8 cellular contexts compared by ENCODE assay signal in the genomic region with DNA sequence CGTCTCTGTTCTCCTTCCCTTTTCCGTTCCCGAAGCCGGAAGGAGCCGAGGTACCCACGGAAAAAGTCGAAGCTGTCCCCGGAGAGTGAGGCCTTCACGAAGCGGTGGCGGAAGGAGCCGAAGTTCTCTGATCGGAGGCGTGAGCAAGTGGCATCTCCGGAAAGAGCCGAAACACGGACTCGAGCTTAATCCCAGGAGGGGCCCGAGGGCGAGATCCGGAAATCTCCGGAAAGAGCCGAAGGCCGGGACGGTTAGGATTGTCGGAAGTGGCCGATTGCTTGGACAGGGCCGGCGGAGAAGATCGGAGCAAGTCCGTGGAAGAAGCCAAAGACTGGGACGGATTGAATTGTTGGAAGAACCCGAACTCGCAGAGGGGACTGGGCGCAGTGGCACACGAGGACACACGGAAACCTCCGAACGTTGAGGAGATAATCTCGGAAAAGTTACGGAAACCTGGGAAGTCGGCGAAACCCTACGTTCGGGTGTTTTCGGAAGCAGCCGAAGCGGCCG. TPM values are rescaled to one million over a fixed set of nuclear protein-coding genes. Genes with fewer than 3 reads are reported as not detected.
DNase-seq lines count a peak whose midpoint lies in the region; ATAC-seq and TF ChIP-seq lines count a peak whose summit lies in the region.

No MANE protein-coding gene starts in this region.

- H3K4me1 Mint-ChIP-seq in central memory CD8-positive, alpha-beta T cell = peaks cover 45% of the 10 kb centered on the region

- H3K27ac ChIP-seq in AG04450 (ENCODE audit: low read depth, low read length) (peak overlapping the region; percentile 97), smooth muscle cell (ENCODE audit: low read depth) (peak overlapping the region; percentile 97)

- TF ChIP-seq CTCF in AG04450 (IDR thresholded peaks at IDR 0.05; ENCODE audit: low read depth, low read length) (no peak), smooth muscle cell (IDR thresholded peaks at IDR 0.05; ENCODE audit: borderline replicate concordance, insufficient read depth, poor library complexity, severe bottlenecking) (no peak)

- peak overlapping the region; percentile 99 for H3K9ac ChIP-seq in smooth muscle cell (ENCODE audit: low read depth)

- H3K27me3 ChIP-seq in AG04450 (ENCODE audit: control insufficient read depth, insufficient read depth, low read length) = no peaks in the 10 kb centered on the region
- H3K27me3 ChIP-seq in smooth muscle cell (ENCODE audit: low read depth) = no peaks in the 10 kb centered on the region

- DNase-seq in AG04450 (ENCODE audit: low read depth, low spot score) = peak; percentile 99
- peak; percentile 97 for DNase-seq in NCI-H345 (lab: John Stamatoyannopoulos, UW)
- peak; percentile 92 to 97 (median 96) for DNase-seq in activated CD4-positive, CD25-positive, alpha-beta regulatory T cell (lab: John Stamatoyannopoulos, UW)
- peak; percentile 98 to 99 for DNase-seq in central memory CD8-positive, alpha-beta T cell (ENCODE audit: low spot score in 2 of 2)
- DNase-seq in inferior parietal cortex (ENCODE audit: extremely low spot score) = peak; percentile 99
- peak; percentile 98 for DNase-seq in smooth muscle cell (lab: John Stamatoyannopoulos, UW; ENCODE audit: unreplicated experiment)

- H3K9me3 Mint-ChIP-seq in central memory CD8-positive, alpha-beta T cell = no peaks in the 10 kb centered on the region

- H3F3A ChIP-seq in smooth muscle cell (ENCODE audit: low read depth) = no peaks in the 10 kb centered on the region

- H3K27me3 Mint-ChIP-seq in central memory CD8-positive, alpha-beta T cell = peaks cover 8% of the 10 kb centered on the region

- H4K20me1 ChIP-seq in smooth muscle cell (ENCODE audit: low read depth) = peaks cover 40% of the 10 kb centered on the region

- CTCF ChIA-PET in AG04450 (lab: Charles Lee) = interaction anchor here (0.6 to 1.6 kb wide), 13 partner anchors 9 to 511 kb away, joined by 3 to 20 read pairs (median 3); no protein-coding TSS in a partner anchor

- H3K4me3 ChIP-seq in AG04450 (ENCODE audit: low read depth, low read length) (peak overlapping the region; percentile 92), smooth muscle cell (peak overlapping the region; percentile 86)

- H2AFZ ChIP-seq in smooth muscle cell (ENCODE audit: low read depth) = peak overlapping the region; percentile 67

- H3K79me2 ChIP-seq in smooth muscle cell (ENCODE audit: low read depth) = peaks cover 42% of the 10 kb centered on the region

- H3K4me1 ChIP-seq in smooth muscle cell (ENCODE audit: low read depth) = peaks cover 23% of the 10 kb centered on the region

- H3K4me3 Mint-ChIP-seq in central memory CD8-positive, alpha-beta T cell = peak overlapping the region; percentile 95

- ATAC-seq in GM19023 (IDR thresholded peaks at IDR 0.05; ENCODE audit: unreplicated experiment) (peak; percentile 54), HG03280 (IDR thresholded peaks at IDR 0.05; ENCODE audit: unreplicated experiment) (peak; percentile 60)
- peak; percentile 76 for ATAC-seq in central memory CD8-positive, alpha-beta T cell (replicated peaks; ENCODE audit: extremely low read depth, poor library complexity, severe bottlenecking)

- WGBS in smooth muscle cell (ENCODE audit: low lambda C conversion rate) = 2% methylated on average over 49 of the region's 49 CpGs

- POLR2A ChIA-PET in AG04450 (lab: Yijun Ruan, JAX) = interaction anchor here (0.6 to 1.4 kb wide), 9 partner anchors 18 to 395 kb away, joined by 3 to 8 read pairs (median 3); a partner anchor contains a TSS

- H3K36me3 Mint-ChIP-seq in central memory CD8-positive, alpha-beta T cell (ENCODE audit: insufficient read depth) = peaks cover 28% of the 10 kb centered on the region

- H3K9me3 ChIP-seq in AG04450 (ENCODE audit: control insufficient read depth, insufficient read depth, low read length) (no peaks in the 10 kb centered on the region; the same call in 1 of the 2 replicates), smooth muscle cell (replicated peaks; ENCODE audit: low read depth) (no peaks in the 10 kb centered on the region)

- peak overlapping the region; percentile 100 for H3K27ac Mint-ChIP-seq in central memory CD8-positive, alpha-beta T cell (ENCODE audit: low read depth)

- H3K36me3 ChIP-seq in smooth muscle cell (ENCODE audit: low read depth) = no peaks in the 10 kb centered on the region

- peak overlapping the region; percentile 98 for H3K4me2 ChIP-seq in smooth muscle cell

RNA-seq across cellular contexts. Expression of a gene that starts 0.5 kb away (rescaled TPM):
- polyA plus RNA-seq in AG04450 (2011; rRNA removed) = 90.7 and 130 TPM in 2 replicates
- 74.9 and 119 TPM in 2 replicates for polyA minus RNA-seq in AG04450 (2011; rRNA and poly(A)+ RNA removed)
- total RNA-seq in smooth muscle cell = 70.7 and 75.0 TPM in 2 replicates
- polyA plus RNA-seq in smooth muscle cell = 8.4 and 14.4 TPM in 2 replicates

RNA-seq across cellular contexts. Expression of a gene that starts 6.4 kb away (rescaled TPM):
- polyA plus RNA-seq in AG04450 (2011; rRNA removed) = 6.2 and 8.7 TPM in 2 replicates
- polyA minus RNA-seq in AG04450 (2011; rRNA and poly(A)+ RNA removed) = 4.0 and 7.8 TPM in 2 replicates
- 6.9 and 7.7 TPM in 2 replicates for total RNA-seq in smooth muscle cell
- polyA plus RNA-seq in smooth muscle cell = 18.3 and 24.8 TPM in 2 replicates

RNA-seq across cellular contexts. Expression of a gene that starts 10.9 kb away (rescaled TPM):
- polyA plus RNA-seq in AG04450 (2011; rRNA removed) (19.1 and 22.9 TPM in 2 replicates), smooth muscle cell (21.4 and 22.0 TPM in 2 replicates)
- polyA minus RNA-seq in AG04450 (2011; rRNA and poly(A)+ RNA removed) = 24.8 and 31.8 TPM in 2 replicates
- 6.8 and 10.0 TPM in 2 replicates for total RNA-seq in smooth muscle cell

RNA-seq across cellular contexts. Expression of a gene that starts 13.6 kb away (rescaled TPM):
- polyA plus RNA-seq in AG04450 (2011; rRNA removed) (7.3 and 14.0 TPM in 2 replicates), smooth muscle cell (68.8 and 76.8 TPM in 2 replicates)
- polyA minus RNA-seq in AG04450 (2011; rRNA and poly(A)+ RNA removed) = 7.4 and 9.0 TPM in 2 replicates
- total RNA-seq in smooth muscle cell = 6.2 and 11.9 TPM in 2 replicates

RNA-seq across cellular contexts. Expression of a gene that starts 20.6 kb away (rescaled TPM):
- polyA plus RNA-seq in AG04450 (2011; rRNA removed) = 32.1 and 44.1 TPM in 2 replicates
- 35.7 and 44.1 TPM in 2 replicates for polyA minus RNA-seq in AG04450 (2011; rRNA and poly(A)+ RNA removed)
- total RNA-seq in smooth muscle cell = 25.3 and 34.5 TPM in 2 replicates
- polyA plus RNA-seq in smooth muscle cell = 119 and 121 TPM in 2 replicates

Comparison
In these comparisons a context has a peak if more than half of its experiments do, and no peak if none do; other contexts are left out.
1. Peak in every context shown above with its lines: DNase-seq, ATAC-seq, H3K4me3 ChIP-seq and H3K27ac ChIP-seq.